Comparison of ENCODE assay signal across 2 cellular contexts in the genomic region with DNA sequence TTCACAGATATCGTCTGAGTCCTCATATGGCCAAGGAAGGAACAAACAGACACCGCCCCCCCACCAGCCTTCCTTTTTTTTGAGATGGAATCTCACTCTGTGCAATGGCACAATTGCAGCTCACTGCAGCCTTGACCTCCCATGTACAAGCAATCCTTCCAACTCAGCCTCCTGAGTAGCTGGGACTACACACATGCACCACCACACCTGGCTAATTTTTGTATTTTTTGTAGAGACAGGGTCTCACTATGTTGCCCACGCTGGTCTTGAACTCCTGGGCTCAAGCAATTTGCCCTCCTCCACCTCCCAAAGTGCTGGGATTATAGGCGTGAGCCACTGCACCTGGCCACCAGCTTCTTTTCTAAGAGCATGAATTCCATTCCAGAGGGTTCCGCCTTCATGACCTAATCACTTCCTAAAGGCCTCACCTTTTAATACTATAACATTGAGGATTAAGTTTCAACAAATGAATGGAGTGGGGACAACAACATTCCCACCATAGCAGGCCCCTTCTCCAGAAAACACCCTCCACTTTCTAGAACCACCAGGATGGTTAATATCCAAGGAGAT.
TF ChIP-seq lines count a peak whose summit lies in the region.

No MANE protein-coding gene starts in this region.

TF ChIP-seq in IMR-90, 13 proteins besides CTCF, POLR2A, EP300 and RAD21 (continued from another document):
- TF ChIP-seq MAZ (IDR thresholded peaks at IDR 0.05; ENCODE audit: borderline replicate concordance, low read depth, low read length) (no peak), NFE2L2 (IDR thresholded peaks at IDR 0.05; ENCODE audit: low read depth, low read length) (no peak), MAFK (IDR thresholded peaks at IDR 0.05; ENCODE audit: low read depth, low read length) (no peak), SMC3 (IDR thresholded peaks at IDR 0.05; ENCODE audit: low read depth, low read length) (no peak), RCOR1 (IDR thresholded peaks at IDR 0.05; ENCODE audit: insufficient replicate concordance, low read length) (no peak), CHD1 (IDR thresholded peaks at IDR 0.05; ENCODE audit: low read depth, low read length) (no peak)
- TF ChIP-seq, protein P1, sequence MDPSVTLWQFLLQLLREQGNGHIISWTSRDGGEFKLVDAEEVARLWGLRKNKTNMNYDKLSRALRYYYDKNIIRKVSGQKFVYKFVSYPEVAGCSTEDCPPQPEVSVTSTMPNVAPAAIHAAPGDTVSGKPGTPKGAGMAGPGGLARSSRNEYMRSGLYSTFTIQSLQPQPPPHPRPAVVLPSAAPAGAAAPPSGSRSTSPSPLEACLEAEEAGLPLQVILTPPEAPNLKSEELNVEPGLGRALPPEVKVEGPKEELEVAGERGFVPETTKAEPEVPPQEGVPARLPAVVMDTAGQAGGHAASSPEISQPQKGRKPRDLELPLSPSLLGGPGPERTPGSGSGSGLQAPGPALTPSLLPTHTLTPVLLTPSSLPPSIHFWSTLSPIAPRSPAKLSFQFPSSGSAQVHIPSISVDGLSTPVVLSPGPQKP (IDR thresholded peaks at IDR 0.05; ENCODE audit: borderline replicate concordance, low read depth, low read length): no peak
- TF ChIP-seq, protein P2, sequence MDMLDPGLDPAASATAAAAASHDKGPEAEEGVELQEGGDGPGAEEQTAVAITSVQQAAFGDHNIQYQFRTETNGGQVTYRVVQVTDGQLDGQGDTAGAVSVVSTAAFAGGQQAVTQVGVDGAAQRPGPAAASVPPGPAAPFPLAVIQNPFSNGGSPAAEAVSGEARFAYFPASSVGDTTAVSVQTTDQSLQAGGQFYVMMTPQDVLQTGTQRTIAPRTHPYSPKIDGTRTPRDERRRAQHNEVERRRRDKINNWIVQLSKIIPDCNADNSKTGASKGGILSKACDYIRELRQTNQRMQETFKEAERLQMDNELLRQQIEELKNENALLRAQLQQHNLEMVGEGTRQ (IDR thresholded peaks at IDR 0.05; ENCODE audit: low read depth, low read length): no peak

TF ChIP-seq in HEK293T, 16 proteins besides CTCF, POLR2A, EP300 and RAD21 (continued from another document):
- TF ChIP-seq, protein P3, sequence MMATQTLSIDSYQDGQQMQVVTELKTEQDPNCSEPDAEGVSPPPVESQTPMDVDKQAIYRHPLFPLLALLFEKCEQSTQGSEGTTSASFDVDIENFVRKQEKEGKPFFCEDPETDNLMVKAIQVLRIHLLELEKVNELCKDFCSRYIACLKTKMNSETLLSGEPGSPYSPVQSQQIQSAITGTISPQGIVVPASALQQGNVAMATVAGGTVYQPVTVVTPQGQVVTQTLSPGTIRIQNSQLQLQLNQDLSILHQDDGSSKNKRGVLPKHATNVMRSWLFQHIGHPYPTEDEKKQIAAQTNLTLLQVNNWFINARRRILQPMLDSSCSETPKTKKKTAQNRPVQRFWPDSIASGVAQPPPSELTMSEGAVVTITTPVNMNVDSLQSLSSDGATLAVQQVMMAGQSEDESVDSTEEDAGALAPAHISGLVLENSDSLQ (IDR thresholded peaks at IDR 0.05): no peak
- TF ChIP-seq FOXM1 (IDR thresholded peaks at IDR 0.05; ENCODE audit: borderline replicate concordance) (no peak), ZNF384 (IDR thresholded peaks at IDR 0.05) (no peak), SUZ12 (IDR thresholded peaks at IDR 0.05) (no peak), ARNT (IDR thresholded peaks at IDR 0.05) (no peak), TARDBP (IDR thresholded peaks at IDR 0.05) (no peak), HDGF (IDR thresholded peaks at IDR 0.05; ENCODE audit: borderline replicate concordance) (no peak), FOXA1 (IDR thresholded peaks at IDR 0.05) (no peak), FOXK2 (IDR thresholded peaks at IDR 0.05) (no peak)
